In the genomic region with DNA sequence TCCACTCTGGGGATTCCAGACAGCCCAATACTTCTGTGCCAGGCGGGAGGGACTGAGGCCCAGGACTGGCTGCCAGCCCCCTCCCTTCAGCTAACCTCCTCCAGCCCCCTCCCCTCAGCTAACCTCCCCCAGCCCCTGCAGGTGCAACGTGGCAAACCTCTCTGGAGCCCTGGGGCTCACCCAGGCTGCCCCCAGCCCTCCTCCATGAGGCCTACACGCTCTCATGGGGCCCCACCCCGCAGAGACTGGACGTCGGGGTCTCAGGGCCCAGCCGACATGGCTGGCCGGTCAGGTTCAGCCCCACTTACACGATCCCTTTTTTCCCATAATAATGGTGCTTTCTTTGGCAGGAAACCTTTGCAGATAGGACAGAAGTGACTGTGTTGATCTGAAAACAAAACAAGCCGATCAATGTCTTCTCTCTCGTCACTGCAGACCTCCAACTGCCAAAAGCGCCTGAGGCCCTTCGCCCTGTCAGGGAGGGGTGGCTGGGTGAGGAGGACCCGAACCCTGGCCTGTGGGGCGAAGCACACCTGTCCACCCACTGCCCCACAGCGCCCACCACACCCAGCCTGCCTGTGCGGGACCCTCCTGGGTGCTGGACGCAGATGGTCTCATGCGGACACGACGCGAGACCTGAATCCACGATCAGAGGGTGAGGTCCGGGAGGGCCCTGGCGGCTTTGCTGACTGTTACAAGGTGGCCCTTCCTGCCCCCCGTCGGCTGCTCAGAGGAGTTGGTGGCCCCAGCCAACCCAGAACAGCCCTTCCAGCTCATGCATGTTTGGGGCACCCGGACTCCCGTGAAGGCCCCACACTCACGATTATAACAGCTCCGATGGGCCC, we compare ENCODE assay signal across 2 cellular contexts.
TF ChIP-seq lines count a peak whose summit lies in the region.

No MANE protein-coding gene starts in this region.

TF ChIP-seq in liver, 16 proteins besides CTCF, POLR2A, EP300 and RAD21:
- TF ChIP-seq EGR1 (IDR thresholded peaks at IDR 0.05; ENCODE audit: low read depth in 2 of 2) (no peak), FOXA1 (IDR thresholded peaks at IDR 0.05) (no peak), HNF4A (conservative IDR thresholded peaks at IDR 0.05) (peak in 1 of 2 donors; percentile 64), RXRA (IDR thresholded peaks at IDR 0.05) (peak in 1 of 2 donors; percentile 39), JUND (IDR thresholded peaks at IDR 0.05) (no peak), NR2F2 (IDR thresholded peaks at IDR 0.05) (no peak), TAF1 (conservative IDR thresholded peaks at IDR 0.05) (no peak), YY1 (IDR thresholded peaks at IDR 0.05) (no peak), FOXA2 (IDR thresholded peaks at IDR 0.05) (no peak), GABPA (IDR thresholded peaks at IDR 0.05 in 1 of 2, conservative IDR thresholded peaks at IDR 0.05 in 1 of 2) (no peak), HNF4G (IDR thresholded peaks at IDR 0.05) (no peak), SP1 (IDR thresholded peaks at IDR 0.05) (no peak)
- TF ChIP-seq, protein P1, sequence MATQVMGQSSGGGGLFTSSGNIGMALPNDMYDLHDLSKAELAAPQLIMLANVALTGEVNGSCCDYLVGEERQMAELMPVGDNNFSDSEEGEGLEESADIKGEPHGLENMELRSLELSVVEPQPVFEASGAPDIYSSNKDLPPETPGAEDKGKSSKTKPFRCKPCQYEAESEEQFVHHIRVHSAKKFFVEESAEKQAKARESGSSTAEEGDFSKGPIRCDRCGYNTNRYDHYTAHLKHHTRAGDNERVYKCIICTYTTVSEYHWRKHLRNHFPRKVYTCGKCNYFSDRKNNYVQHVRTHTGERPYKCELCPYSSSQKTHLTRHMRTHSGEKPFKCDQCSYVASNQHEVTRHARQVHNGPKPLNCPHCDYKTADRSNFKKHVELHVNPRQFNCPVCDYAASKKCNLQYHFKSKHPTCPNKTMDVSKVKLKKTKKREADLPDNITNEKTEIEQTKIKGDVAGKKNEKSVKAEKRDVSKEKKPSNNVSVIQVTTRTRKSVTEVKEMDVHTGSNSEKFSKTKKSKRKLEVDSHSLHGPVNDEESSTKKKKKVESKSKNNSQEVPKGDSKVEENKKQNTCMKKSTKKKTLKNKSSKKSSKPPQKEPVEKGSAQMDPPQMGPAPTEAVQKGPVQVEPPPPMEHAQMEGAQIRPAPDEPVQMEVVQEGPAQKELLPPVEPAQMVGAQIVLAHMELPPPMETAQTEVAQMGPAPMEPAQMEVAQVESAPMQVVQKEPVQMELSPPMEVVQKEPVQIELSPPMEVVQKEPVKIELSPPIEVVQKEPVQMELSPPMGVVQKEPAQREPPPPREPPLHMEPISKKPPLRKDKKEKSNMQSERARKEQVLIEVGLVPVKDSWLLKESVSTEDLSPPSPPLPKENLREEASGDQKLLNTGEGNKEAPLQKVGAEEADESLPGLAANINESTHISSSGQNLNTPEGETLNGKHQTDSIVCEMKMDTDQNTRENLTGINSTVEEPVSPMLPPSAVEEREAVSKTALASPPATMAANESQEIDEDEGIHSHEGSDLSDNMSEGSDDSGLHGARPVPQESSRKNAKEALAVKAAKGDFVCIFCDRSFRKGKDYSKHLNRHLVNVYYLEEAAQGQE (IDR thresholded peaks at IDR 0.05), result no peak
- TF ChIP-seq, protein P2, sequence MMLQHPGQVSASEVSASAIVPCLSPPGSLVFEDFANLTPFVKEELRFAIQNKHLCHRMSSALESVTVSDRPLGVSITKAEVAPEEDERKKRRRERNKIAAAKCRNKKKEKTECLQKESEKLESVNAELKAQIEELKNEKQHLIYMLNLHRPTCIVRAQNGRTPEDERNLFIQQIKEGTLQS (IDR thresholded peaks at IDR 0.05), result no peak
- TF ChIP-seq, protein P3, sequence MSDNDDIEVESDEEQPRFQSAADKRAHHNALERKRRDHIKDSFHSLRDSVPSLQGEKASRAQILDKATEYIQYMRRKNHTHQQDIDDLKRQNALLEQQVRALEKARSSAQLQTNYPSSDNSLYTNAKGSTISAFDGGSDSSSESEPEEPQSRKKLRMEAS (IDR thresholded peaks at IDR 0.05), result no peak
- TF ChIP-seq, protein P4, sequence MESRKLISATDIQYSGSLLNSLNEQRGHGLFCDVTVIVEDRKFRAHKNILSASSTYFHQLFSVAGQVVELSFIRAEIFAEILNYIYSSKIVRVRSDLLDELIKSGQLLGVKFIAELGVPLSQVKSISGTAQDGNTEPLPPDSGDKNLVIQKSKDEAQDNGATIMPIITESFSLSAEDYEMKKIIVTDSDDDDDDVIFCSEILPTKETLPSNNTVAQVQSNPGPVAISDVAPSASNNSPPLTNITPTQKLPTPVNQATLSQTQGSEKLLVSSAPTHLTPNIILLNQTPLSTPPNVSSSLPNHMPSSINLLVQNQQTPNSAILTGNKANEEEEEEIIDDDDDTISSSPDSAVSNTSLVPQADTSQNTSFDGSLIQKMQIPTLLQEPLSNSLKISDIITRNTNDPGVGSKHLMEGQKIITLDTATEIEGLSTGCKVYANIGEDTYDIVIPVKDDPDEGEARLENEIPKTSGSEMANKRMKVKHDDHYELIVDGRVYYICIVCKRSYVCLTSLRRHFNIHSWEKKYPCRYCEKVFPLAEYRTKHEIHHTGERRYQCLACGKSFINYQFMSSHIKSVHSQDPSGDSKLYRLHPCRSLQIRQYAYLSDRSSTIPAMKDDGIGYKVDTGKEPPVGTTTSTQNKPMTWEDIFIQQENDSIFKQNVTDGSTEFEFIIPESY (IDR thresholded peaks at IDR 0.05), result no peak

TF ChIP-seq in HepG2, 621 proteins besides CTCF, POLR2A, EP300 and RAD21:
- TF ChIP-seq, protein P5, sequence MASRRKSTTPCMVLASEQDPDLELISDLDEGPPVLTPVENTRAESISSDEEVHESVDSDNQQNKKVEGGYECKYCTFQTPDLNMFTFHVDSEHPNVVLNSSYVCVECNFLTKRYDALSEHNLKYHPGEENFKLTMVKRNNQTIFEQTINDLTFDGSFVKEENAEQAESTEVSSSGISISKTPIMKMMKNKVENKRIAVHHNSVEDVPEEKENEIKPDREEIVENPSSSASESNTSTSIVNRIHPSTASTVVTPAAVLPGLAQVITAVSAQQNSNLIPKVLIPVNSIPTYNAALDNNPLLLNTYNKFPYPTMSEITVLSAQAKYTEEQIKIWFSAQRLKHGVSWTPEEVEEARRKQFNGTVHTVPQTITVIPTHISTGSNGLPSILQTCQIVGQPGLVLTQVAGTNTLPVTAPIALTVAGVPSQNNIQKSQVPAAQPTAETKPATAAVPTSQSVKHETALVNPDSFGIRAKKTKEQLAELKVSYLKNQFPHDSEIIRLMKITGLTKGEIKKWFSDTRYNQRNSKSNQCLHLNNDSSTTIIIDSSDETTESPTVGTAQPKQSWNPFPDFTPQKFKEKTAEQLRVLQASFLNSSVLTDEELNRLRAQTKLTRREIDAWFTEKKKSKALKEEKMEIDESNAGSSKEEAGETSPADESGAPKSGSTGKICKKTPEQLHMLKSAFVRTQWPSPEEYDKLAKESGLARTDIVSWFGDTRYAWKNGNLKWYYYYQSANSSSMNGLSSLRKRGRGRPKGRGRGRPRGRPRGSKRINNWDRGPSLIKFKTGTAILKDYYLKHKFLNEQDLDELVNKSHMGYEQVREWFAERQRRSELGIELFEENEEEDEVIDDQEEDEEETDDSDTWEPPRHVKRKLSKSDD (CRISPR knock-in tag; IDR thresholded peaks at IDR 0.05; ENCODE audit: low read depth), result no peak
- TF ChIP-seq, protein P6, sequence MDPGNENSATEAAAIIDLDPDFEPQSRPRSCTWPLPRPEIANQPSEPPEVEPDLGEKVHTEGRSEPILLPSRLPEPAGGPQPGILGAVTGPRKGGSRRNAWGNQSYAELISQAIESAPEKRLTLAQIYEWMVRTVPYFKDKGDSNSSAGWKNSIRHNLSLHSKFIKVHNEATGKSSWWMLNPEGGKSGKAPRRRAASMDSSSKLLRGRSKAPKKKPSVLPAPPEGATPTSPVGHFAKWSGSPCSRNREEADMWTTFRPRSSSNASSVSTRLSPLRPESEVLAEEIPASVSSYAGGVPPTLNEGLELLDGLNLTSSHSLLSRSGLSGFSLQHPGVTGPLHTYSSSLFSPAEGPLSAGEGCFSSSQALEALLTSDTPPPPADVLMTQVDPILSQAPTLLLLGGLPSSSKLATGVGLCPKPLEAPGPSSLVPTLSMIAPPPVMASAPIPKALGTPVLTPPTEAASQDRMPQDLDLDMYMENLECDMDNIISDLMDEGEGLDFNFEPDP (CRISPR knock-in tag; conservative IDR thresholded peaks at IDR 0.05), result no peak
- TF ChIP-seq ZNF660 (CRISPR knock-in tag; IDR thresholded peaks at IDR 0.05; ENCODE audit: borderline replicate concordance, low read depth) (no peak), TBX3 (IDR thresholded peaks at IDR 0.05; ENCODE audit: borderline replicate concordance) (no peak), ZMAT3 (CRISPR knock-in tag; conservative IDR thresholded peaks at IDR 0.05) (no peak), ARNT (IDR thresholded peaks at IDR 0.05) (no peak), NCOA2 (CRISPR knock-in tag; IDR thresholded peaks at IDR 0.05) (no peak), ELF1 (CRISPR knock-in tag; IDR thresholded peaks at IDR 0.05) (no peak), STAG1 (CRISPR knock-in tag; IDR thresholded peaks at IDR 0.05) (no peak), PAF1 (CRISPR knock-in tag; IDR thresholded peaks at IDR 0.05) (no peak), ZNF670 (CRISPR knock-in tag; IDR thresholded peaks at IDR 0.05; ENCODE audit: borderline replicate concordance) (no peak), SP5 (CRISPR knock-in tag; IDR thresholded peaks at IDR 0.05; ENCODE audit: borderline replicate concordance, low read depth) (no peak), TSC22D2 (CRISPR knock-in tag; IDR thresholded peaks at IDR 0.05; ENCODE audit: borderline replicate concordance) (no peak), SRSF4 (IDR thresholded peaks at IDR 0.05; ENCODE audit: low read depth, low read length, poor library complexity, severe bottlenecking) (no peak)
- TF ChIP-seq, protein P7, sequence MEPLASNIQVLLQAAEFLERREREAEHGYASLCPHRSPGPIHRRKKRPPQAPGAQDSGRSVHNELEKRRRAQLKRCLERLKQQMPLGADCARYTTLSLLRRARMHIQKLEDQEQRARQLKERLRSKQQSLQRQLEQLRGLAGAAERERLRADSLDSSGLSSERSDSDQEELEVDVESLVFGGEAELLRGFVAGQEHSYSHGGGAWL (CRISPR knock-in tag; IDR thresholded peaks at IDR 0.05), result no peak
- TF ChIP-seq, protein P8, sequence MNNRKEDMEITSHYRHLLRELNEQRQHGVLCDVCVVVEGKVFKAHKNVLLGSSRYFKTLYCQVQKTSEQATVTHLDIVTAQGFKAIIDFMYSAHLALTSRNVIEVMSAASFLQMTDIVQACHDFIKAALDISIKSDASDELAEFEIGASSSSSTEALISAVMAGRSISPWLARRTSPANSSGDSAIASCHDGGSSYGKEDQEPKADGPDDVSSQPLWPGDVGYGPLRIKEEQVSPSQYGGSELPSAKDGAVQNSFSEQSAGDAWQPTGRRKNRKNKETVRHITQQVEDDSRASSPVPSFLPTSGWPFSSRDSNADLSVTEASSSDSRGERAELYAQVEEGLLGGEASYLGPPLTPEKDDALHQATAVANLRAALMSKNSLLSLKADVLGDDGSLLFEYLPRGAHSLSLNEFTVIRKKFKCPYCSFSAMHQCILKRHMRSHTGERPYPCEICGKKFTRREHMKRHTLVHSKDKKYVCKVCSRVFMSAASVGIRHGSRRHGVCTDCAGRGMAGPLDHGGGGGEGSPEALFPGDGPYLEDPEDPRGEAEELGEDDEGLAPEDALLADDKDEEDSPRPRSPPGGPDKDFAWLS (CRISPR knock-in tag; IDR thresholded peaks at IDR 0.05; ENCODE audit: borderline replicate concordance), result no peak
- TF ChIP-seq, protein P9, sequence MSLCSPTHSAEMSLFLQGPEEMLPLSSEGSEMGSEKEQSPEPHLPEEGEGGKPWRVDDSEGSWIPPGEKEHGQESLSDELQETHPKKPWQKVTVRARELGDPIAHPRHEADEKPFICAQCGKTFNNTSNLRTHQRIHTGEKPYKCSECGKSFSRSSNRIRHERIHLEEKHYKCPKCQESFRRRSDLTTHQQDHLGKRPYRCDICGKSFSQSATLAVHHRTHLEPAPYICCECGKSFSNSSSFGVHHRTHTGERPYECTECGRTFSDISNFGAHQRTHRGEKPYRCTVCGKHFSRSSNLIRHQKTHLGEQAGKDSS (CRISPR knock-in tag; IDR thresholded peaks at IDR 0.05; ENCODE audit: borderline replicate concordance, low read depth), result no peak
- TF ChIP-seq, protein P10, sequence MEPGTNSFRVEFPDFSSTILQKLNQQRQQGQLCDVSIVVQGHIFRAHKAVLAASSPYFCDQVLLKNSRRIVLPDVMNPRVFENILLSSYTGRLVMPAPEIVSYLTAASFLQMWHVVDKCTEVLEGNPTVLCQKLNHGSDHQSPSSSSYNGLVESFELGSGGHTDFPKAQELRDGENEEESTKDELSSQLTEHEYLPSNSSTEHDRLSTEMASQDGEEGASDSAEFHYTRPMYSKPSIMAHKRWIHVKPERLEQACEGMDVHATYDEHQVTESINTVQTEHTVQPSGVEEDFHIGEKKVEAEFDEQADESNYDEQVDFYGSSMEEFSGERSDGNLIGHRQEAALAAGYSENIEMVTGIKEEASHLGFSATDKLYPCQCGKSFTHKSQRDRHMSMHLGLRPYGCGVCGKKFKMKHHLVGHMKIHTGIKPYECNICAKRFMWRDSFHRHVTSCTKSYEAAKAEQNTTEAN (CRISPR knock-in tag; conservative IDR thresholded peaks at IDR 0.05), result no peak
- TF ChIP-seq, protein P11, sequence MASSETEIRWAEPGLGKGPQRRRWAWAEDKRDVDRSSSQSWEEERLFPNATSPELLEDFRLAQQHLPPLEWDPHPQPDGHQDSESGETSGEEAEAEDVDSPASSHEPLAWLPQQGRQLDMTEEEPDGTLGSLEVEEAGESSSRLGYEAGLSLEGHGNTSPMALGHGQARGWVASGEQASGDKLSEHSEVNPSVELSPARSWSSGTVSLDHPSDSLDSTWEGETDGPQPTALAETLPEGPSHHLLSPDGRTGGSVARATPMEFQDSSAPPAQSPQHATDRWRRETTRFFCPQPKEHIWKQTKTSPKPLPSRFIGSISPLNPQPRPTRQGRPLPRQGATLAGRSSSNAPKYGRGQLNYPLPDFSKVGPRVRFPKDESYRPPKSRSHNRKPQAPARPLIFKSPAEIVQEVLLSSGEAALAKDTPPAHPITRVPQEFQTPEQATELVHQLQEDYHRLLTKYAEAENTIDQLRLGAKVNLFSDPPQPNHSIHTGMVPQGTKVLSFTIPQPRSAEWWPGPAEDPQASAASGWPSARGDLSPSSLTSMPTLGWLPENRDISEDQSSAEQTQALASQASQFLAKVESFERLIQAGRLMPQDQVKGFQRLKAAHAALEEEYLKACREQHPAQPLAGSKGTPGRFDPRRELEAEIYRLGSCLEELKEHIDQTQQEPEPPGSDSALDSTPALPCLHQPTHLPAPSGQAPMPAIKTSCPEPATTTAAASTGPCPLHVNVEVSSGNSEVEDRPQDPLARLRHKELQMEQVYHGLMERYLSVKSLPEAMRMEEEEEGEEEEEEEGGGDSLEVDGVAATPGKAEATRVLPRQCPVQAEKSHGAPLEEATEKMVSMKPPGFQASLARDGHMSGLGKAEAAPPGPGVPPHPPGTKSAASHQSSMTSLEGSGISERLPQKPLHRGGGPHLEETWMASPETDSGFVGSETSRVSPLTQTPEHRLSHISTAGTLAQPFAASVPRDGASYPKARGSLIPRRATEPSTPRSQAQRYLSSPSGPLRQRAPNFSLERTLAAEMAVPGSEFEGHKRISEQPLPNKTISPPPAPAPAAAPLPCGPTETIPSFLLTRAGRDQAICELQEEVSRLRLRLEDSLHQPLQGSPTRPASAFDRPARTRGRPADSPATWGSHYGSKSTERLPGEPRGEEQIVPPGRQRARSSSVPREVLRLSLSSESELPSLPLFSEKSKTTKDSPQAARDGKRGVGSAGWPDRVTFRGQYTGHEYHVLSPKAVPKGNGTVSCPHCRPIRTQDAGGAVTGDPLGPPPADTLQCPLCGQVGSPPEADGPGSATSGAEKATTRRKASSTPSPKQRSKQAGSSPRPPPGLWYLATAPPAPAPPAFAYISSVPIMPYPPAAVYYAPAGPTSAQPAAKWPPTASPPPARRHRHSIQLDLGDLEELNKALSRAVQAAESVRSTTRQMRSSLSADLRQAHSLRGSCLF (CRISPR knock-in tag; IDR thresholded peaks at IDR 0.05; ENCODE audit: borderline replicate concordance), result no peak
